ENCODE assay signal across 1 cellular context in the genomic region with DNA sequence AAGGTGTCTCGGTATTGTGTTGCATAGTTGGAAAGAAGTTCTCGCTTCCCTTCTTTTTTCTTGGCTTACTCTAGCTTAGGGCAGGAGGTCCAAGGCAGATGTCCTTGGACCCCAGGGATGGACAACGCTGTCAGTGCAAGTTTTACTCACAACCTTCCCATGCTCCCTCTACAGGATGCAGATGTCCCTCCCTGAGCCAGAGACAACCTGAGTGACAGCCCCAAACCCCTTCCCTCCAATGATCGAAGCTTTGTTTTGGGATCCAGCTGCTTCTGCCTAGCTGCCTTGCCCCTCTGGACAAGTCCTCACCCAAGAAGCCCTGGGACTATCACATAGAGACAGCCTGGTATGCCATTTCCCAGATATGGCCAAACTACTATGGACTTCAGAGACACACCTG.
TF ChIP-seq lines count a peak whose summit lies in the region.

No MANE protein-coding gene starts in this region.

TF ChIP-seq in HepG2, 621 proteins besides CTCF, POLR2A, EP300 and RAD21 (continued from another document):
- TF ChIP-seq, protein P1, sequence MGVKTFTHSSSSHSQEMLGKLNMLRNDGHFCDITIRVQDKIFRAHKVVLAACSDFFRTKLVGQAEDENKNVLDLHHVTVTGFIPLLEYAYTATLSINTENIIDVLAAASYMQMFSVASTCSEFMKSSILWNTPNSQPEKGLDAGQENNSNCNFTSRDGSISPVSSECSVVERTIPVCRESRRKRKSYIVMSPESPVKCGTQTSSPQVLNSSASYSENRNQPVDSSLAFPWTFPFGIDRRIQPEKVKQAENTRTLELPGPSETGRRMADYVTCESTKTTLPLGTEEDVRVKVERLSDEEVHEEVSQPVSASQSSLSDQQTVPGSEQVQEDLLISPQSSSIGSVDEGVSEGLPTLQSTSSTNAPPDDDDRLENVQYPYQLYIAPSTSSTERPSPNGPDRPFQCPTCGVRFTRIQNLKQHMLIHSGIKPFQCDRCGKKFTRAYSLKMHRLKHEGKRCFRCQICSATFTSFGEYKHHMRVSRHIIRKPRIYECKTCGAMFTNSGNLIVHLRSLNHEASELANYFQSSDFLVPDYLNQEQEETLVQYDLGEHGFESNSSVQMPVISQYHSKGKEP (CRISPR knock-in tag; IDR thresholded peaks at IDR 0.05) = no peak
- no peak for TF ChIP-seq EHMT2 (IDR thresholded peaks at IDR 0.05; ENCODE audit: borderline replicate concordance, low read depth, low read length)
- TF ChIP-seq CENPT (CRISPR knock-in tag; IDR thresholded peaks at IDR 0.05; ENCODE audit: low read depth) = no peak
- no peak for TF ChIP-seq U2AF1 (optimal IDR thresholded peaks at IDR 0.05; ENCODE audit: low read depth, low read length)
- TF ChIP-seq FOXP1 (IDR thresholded peaks at IDR 0.05) = no peak
- TF ChIP-seq FOXP1 (CRISPR knock-in tag; IDR thresholded peaks at IDR 0.05) = no peak
- no peak for TF ChIP-seq ZNF749 (CRISPR knock-in tag; IDR thresholded peaks at IDR 0.05; ENCODE audit: borderline replicate concordance)
- no peak for TF ChIP-seq CBFB (CRISPR knock-in tag; IDR thresholded peaks at IDR 0.05)
- no peak for TF ChIP-seq HOXA9 (CRISPR knock-in tag; IDR thresholded peaks at IDR 0.05; ENCODE audit: borderline replicate concordance)
- TF ChIP-seq, protein P2, sequence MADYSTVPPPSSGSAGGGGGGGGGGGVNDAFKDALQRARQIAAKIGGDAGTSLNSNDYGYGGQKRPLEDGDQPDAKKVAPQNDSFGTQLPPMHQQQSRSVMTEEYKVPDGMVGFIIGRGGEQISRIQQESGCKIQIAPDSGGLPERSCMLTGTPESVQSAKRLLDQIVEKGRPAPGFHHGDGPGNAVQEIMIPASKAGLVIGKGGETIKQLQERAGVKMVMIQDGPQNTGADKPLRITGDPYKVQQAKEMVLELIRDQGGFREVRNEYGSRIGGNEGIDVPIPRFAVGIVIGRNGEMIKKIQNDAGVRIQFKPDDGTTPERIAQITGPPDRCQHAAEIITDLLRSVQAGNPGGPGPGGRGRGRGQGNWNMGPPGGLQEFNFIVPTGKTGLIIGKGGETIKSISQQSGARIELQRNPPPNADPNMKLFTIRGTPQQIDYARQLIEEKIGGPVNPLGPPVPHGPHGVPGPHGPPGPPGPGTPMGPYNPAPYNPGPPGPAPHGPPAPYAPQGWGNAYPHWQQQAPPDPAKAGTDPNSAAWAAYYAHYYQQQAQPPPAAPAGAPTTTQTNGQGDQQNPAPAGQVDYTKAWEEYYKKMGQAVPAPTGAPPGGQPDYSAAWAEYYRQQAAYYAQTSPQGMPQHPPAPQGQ (CRISPR knock-in tag; IDR thresholded peaks at IDR 0.05; ENCODE audit: borderline replicate concordance) = no peak
- TF ChIP-seq, protein P3, sequence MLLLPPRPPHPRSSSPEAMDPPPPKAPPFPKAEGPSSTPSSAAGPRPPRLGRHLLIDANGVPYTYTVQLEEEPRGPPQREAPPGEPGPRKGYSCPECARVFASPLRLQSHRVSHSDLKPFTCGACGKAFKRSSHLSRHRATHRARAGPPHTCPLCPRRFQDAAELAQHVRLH (CRISPR knock-in tag; IDR thresholded peaks at IDR 0.05; ENCODE audit: borderline replicate concordance, low read depth) = no peak
- TF ChIP-seq ZNF577 (CRISPR knock-in tag; IDR thresholded peaks at IDR 0.05; ENCODE audit: borderline replicate concordance, low read depth) = no peak
